In the genomic region with DNA sequence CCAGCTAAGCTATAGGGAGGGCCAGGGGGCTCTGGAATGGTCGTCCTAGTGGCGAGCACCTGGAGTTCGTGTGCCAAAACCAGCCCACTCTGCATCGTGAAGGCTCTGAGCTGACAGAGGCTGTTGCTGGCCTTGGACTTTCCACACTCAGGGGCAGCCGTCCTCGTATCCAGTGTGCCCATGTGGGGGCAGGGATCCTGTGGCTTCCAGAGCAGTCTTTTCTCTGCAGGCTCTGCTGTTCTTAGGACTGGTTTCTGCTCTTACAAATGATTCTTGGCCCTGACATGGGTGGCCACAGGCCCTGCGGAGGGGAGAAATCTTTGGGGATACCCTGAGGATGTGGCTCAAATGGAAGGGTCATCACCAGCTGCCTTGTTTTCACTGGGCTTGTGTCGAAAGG, we compare ENCODE assay signal across 1 cellular context.
TF ChIP-seq lines count a peak whose summit lies in the region.

No MANE protein-coding gene starts in this region.

TF ChIP-seq in GM23338, 12 proteins besides CTCF, POLR2A, EP300 and RAD21 (continued from another document):
- TF ChIP-seq, protein P1, sequence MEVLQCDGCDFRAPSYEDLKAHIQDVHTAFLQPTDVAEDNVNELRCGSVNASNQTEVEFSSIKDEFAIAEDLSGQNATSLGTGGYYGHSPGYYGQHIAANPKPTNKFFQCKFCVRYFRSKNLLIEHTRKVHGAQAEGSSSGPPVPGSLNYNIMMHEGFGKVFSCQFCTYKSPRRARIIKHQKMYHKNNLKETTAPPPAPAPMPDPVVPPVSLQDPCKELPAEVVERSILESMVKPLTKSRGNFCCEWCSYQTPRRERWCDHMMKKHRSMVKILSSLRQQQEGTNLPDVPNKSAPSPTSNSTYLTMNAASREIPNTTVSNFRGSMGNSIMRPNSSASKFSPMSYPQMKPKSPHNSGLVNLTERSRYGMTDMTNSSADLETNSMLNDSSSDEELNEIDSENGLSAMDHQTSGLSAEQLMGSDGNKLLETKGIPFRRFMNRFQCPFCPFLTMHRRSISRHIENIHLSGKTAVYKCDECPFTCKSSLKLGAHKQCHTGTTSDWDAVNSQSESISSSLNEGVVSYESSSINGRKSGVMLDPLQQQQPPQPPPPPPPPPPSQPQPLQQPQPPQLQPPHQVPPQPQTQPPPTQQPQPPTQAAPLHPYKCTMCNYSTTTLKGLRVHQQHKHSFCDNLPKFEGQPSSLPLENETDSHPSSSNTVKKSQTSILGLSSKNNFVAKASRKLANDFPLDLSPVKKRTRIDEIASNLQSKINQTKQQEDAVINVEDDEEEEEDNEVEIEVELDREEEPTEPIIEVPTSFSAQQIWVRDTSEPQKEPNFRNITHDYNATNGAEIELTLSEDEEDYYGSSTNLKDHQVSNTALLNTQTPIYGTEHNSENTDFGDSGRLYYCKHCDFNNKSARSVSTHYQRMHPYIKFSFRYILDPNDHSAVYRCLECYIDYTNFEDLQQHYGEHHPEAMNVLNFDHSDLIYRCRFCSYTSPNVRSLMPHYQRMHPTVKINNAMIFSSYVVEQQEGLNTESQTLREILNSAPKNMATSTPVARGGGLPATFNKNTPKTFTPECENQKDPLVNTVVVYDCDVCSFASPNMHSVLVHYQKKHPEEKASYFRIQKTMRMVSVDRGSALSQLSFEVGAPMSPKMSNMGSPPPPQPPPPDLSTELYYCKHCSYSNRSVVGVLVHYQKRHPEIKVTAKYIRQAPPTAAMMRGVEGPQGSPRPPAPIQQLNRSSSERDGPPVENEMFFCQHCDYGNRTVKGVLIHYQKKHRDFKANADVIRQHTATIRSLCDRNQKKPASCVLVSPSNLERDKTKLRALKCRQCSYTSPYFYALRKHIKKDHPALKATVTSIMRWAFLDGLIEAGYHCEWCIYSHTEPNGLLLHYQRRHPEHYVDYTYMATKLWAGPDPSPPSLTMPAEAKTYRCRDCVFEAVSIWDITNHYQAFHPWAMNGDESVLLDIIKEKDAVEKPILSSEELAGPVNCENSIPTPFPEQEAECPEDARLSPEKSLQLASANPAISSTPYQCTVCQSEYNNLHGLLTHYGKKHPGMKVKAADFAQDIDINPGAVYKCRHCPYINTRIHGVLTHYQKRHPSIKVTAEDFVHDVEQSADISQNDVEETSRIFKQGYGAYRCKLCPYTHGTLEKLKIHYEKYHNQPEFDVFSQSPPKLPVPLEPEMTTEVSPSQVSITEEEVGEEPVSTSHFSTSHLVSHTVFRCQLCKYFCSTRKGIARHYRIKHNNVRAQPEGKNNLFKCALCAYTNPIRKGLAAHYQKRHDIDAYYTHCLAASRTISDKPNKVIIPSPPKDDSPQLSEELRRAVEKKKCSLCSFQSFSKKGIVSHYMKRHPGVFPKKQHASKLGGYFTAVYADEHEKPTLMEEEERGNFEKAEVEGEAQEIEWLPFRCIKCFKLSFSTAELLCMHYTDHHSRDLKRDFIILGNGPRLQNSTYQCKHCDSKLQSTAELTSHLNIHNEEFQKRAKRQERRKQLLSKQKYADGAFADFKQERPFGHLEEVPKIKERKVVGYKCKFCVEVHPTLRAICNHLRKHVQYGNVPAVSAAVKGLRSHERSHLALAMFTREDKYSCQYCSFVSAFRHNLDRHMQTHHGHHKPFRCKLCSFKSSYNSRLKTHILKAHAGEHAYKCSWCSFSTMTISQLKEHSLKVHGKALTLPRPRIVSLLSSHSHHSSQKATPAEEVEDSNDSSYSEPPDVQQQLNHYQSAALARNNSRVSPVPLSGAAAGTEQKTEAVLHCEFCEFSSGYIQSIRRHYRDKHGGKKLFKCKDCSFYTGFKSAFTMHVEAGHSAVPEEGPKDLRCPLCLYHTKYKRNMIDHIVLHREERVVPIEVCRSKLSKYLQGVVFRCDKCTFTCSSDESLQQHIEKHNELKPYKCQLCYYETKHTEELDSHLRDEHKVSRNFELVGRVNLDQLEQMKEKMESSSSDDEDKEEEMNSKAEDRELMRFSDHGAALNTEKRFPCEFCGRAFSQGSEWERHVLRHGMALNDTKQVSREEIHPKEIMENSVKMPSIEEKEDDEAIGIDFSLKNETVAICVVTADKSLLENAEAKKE (CRISPR knock-in tag; IDR thresholded peaks at IDR 0.05), result no peak
- TF ChIP-seq NANOG (IDR thresholded peaks at IDR 0.05; ENCODE audit: borderline replicate concordance) (no peak), EZH2phosphoT487 (IDR thresholded peaks at IDR 0.05; ENCODE audit: unreplicated experiment) (no peak), STAT1 (IDR thresholded peaks at IDR 0.05; ENCODE audit: unreplicated experiment) (no peak), JUNB (IDR thresholded peaks at IDR 0.05; ENCODE audit: unreplicated experiment) (no peak), EZH2 (IDR thresholded peaks at IDR 0.05; ENCODE audit: low read depth, unreplicated experiment) (no peak)
- TF ChIP-seq, protein P2, sequence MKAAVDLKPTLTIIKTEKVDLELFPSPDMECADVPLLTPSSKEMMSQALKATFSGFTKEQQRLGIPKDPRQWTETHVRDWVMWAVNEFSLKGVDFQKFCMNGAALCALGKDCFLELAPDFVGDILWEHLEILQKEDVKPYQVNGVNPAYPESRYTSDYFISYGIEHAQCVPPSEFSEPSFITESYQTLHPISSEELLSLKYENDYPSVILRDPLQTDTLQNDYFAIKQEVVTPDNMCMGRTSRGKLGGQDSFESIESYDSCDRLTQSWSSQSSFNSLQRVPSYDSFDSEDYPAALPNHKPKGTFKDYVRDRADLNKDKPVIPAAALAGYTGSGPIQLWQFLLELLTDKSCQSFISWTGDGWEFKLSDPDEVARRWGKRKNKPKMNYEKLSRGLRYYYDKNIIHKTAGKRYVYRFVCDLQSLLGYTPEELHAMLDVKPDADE (IDR thresholded peaks at IDR 0.05), result no peak
- TF ChIP-seq, protein P3, sequence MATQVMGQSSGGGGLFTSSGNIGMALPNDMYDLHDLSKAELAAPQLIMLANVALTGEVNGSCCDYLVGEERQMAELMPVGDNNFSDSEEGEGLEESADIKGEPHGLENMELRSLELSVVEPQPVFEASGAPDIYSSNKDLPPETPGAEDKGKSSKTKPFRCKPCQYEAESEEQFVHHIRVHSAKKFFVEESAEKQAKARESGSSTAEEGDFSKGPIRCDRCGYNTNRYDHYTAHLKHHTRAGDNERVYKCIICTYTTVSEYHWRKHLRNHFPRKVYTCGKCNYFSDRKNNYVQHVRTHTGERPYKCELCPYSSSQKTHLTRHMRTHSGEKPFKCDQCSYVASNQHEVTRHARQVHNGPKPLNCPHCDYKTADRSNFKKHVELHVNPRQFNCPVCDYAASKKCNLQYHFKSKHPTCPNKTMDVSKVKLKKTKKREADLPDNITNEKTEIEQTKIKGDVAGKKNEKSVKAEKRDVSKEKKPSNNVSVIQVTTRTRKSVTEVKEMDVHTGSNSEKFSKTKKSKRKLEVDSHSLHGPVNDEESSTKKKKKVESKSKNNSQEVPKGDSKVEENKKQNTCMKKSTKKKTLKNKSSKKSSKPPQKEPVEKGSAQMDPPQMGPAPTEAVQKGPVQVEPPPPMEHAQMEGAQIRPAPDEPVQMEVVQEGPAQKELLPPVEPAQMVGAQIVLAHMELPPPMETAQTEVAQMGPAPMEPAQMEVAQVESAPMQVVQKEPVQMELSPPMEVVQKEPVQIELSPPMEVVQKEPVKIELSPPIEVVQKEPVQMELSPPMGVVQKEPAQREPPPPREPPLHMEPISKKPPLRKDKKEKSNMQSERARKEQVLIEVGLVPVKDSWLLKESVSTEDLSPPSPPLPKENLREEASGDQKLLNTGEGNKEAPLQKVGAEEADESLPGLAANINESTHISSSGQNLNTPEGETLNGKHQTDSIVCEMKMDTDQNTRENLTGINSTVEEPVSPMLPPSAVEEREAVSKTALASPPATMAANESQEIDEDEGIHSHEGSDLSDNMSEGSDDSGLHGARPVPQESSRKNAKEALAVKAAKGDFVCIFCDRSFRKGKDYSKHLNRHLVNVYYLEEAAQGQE (IDR thresholded peaks at IDR 0.05; ENCODE audit: unreplicated experiment), result no peak
